Comparison of ENCODE assay signal across 26 cellular contexts in the genomic region with DNA sequence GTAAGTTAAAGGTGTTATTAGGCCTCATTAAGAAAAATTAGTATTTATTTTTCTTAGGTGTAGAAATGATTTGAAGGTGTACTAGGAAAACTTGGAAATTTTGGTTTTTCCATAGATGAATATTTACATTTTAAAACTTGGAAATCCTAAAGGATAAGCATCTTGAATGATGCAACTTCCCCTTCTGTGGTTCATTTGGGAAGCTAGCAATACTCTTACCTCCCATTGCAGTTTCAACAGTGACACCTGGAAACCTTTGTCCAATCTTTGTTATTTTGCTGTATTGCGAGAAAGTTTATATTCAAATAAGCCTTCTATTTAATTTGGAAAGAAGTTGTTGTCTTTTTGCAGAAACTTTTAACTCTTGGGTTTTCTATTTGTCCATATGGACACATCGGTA.
DNase-seq lines count a peak whose midpoint lies in the region; ATAC-seq and TF ChIP-seq lines count a peak whose summit lies in the region.
"Had no signal": no experiment of that assay in that cellular context is flagged by ENCODE, and none has a peak within 500 bp of the region (broad histone marks: within the 10 kb centered on the region; RNA-seq: fewer than 3 reads in every experiment).

No MANE protein-coding gene starts in this region.

- H3K27me3 Mint-ChIP-seq in natural killer cell (ENCODE audit: low read depth in 2 of 2): no peaks in the 10 kb centered on the region
- H3K27me3 Mint-ChIP-seq in activated CD8-positive, alpha-beta T cell treated with anti-CD3 and anti-CD28 coated beads for 36 hours: no peaks in the 10 kb centered on the region
- H3K27me3 Mint-ChIP-seq: activated CD8-positive, alpha-beta memory T cell treated with anti-CD3 and anti-CD28 coated beads, Interleukin-2, amount 10 ng/mL, durations not matched to agents 7 days and 5 days had no signal

- peaks cover 8% of the 10 kb centered on the region for H3K36me3 Mint-ChIP-seq in natural killer cell
- H3K36me3 Mint-ChIP-seq in activated CD8-positive, alpha-beta T cell treated with anti-CD3 and anti-CD28 coated beads for 36 hours (ENCODE audit: low read depth): no peaks in the 10 kb centered on the region
- H3K36me3 Mint-ChIP-seq: activated naive CD8-positive, alpha-beta T cell; CD4-positive, CD25-positive, alpha-beta regulatory T cell; naive thymus-derived CD8-positive, alpha-beta T cell had no signal

- peaks cover 41% of the 10 kb centered on the region for H3K4me1 ChIP-seq in testis
- H3K4me1 ChIP-seq: parathyroid adenoma had no signal

- peak overlapping the region in 1 of 2 donors; percentile 86 for H3K27ac Mint-ChIP-seq in natural killer cell
- no peak overlapping the region for H3K27ac Mint-ChIP-seq in activated CD8-positive, alpha-beta T cell treated with anti-CD3 and anti-CD28 coated beads for 36 hours
- H3K27ac Mint-ChIP-seq: activated CD4-positive, alpha-beta T cell treated with anti-CD3 and anti-CD28 coated beads, Interleukin-2, amount 10 ng/mL, durations not matched to agents 7 days and 5 days; activated naive CD8-positive, alpha-beta T cell had no signal

- H3K9me3 ChIP-seq in testis: no peaks in the 10 kb centered on the region
- H3K9me3 ChIP-seq: left ventricle myocardium inferior had no signal

- H3K9me3 Mint-ChIP-seq in natural killer cell: no peaks in the 10 kb centered on the region
- H3K9me3 Mint-ChIP-seq in activated CD8-positive, alpha-beta T cell treated with anti-CD3 and anti-CD28 coated beads for 36 hours: no peaks in the 10 kb centered on the region
- H3K9me3 Mint-ChIP-seq: activated T-helper 2 cell treated with anti-CD3 and anti-CD28 coated beads, Interferon-gamma antibody, Interleukin-2, Interleukin-4, amounts not matched to agents 10 μg/mL and 5 μg/mL and 100 μg/mL, durations not matched to agents 14 hours and 24 hours and 36 hours; CD4-positive, CD25-positive, alpha-beta regulatory T cell; naive thymus-derived CD8-positive, alpha-beta T cell had no signal

- no peak for TF ChIP-seq POLR2A in testis (IDR thresholded peaks at IDR 0.05)

- intact Hi-C loops in natural killer cell (cut with micrococcal nuclease) (no loop called here), testis (cut with DNase I; ENCODE audit: low total_unique reads) (no loop called here)
- intact Hi-C loops in activated CD8-positive, alpha-beta T cell treated with anti-CD3 and anti-CD28 coated beads for 36 hours (cut with micrococcal nuclease): no loop called here

- POLR2A ChIA-PET in activated CD8-positive, alpha-beta T cell treated with anti-CD3 and anti-CD28 coated beads for 36 hours (lab: Charles Lee): interaction anchor here (0.5 kb wide), 1 partner anchor 77 kb away, joined by 4 read pairs; no protein-coding TSS in a partner anchor

- H3K4me3 ChIP-seq in testis: no peak overlapping the region
- H3K4me3 ChIP-seq: hepatocyte had no signal

- no peak for TF ChIP-seq CTCF in natural killer cell (IDR thresholded peaks at IDR 0.05)
- no peak for TF ChIP-seq CTCF in testis (IDR thresholded peaks at IDR 0.05)
- no peak for TF ChIP-seq CTCF in activated CD8-positive, alpha-beta T cell treated with anti-CD3 and anti-CD28 coated beads for 36 hours (IDR thresholded peaks at IDR 0.05)

- H3K36me3 ChIP-seq in testis (ENCODE audit: low read depth, missing control alignments): no peaks in the 10 kb centered on the region
- H3K36me3 ChIP-seq: left ventricle myocardium inferior had no signal

- ATAC-seq in natural killer cell (no peak), HG03045 (IDR thresholded peaks at IDR 0.05; ENCODE audit: unreplicated experiment) (no peak)
- no peak for ATAC-seq in activated CD8-positive, alpha-beta T cell treated with anti-CD3 and anti-CD28 coated beads for 36 hours
- ATAC-seq: activated CD8-positive, alpha-beta memory T cell treated with anti-CD3 and anti-CD28 coated beads, Interleukin-2, amount 10 ng/mL, durations not matched to agents 7 days and 5 days; naive thymus-derived CD8-positive, alpha-beta T cell; sciatic nerve had no signal

- no peaks in the 10 kb centered on the region for H3K27me3 ChIP-seq in testis

- H3K4me1 Mint-ChIP-seq in natural killer cell: peaks cover 90 to 92% of the 10 kb centered on the region in 2 donors
- peaks cover 55% of the 10 kb centered on the region for H3K4me1 Mint-ChIP-seq in activated CD8-positive, alpha-beta T cell treated with anti-CD3 and anti-CD28 coated beads for 36 hours (ENCODE audit: low read depth)

- 92% methylated on average over 2 of the region's 2 CpGs for WGBS in testis, 2 donors

- H3K27ac ChIP-seq in caudate nucleus (ENCODE audit: low read depth, low read length) (peak overlapping the region; percentile 54), testis (peak overlapping the region; percentile 40 to 81)
- H3K27ac ChIP-seq: hepatocyte, parathyroid adenoma had no signal

- DNase-seq in OCI-M1 (lab: John Stamatoyannopoulos, UW) (peak; percentile 40), caudate nucleus (lab: John Stamatoyannopoulos, UW) (no peak), natural killer cell (no peak), testis (no peak)
- DNase-seq in stimulated activated CD4-positive, alpha-beta T cell treated with anti-CD3 and anti-CD28 coated beads, Interleukin-2, amount 100 ng/mL, for 24 hours: no peak
- DNase-seq in activated CD8-positive, alpha-beta T cell treated with anti-CD3 and anti-CD28 coated beads for 36 hours: no peak
- DNase-seq: activated CD4-positive, alpha-beta T cell treated with anti-CD3 and anti-CD28 coated beads, Interleukin-2, amount 10 ng/mL, durations not matched to agents 7 days and 5 days; activated CD8-positive, alpha-beta memory T cell treated with anti-CD3 and anti-CD28 coated beads, Interleukin-2, amount 10 ng/mL, durations not matched to agents 7 days and 5 days; CD4-positive, CD25-positive, alpha-beta regulatory T cell; effector CD8-positive, alpha-beta T cell; EL; foreskin melanocyte; H9; left ventricle myocardium inferior; naive thymus-derived CD8-positive, alpha-beta T cell; NCI-H1105; NCI-H2029 treated with DMSO at 0.1 percent for 48 hours; NCI-H226; NCI-H774; stimulated activated CD4-positive, alpha-beta T cell treated with anti-CD3 and anti-CD28 coated beads, Interleukin-15, amount 100 ng/mL, for 24 hours had no signal

- H3K4me3 Mint-ChIP-seq in natural killer cell: peak overlapping the region; percentile 79
- no peak overlapping the region for H3K4me3 Mint-ChIP-seq in activated CD8-positive, alpha-beta T cell treated with anti-CD3 and anti-CD28 coated beads for 36 hours
- H3K4me3 Mint-ChIP-seq: activated CD4-positive, alpha-beta T cell treated with anti-CD3 and anti-CD28 coated beads, Interleukin-2, amount 10 ng/mL, durations not matched to agents 7 days and 5 days had no signal

- CTCF ChIA-PET in activated CD8-positive, alpha-beta T cell treated with anti-CD3 and anti-CD28 coated beads for 36 hours (lab: Charles Lee): interaction anchor here (1.0 to 1.5 kb wide), 2 partner anchors 13 to 41 kb away, joined by 3 to 4 read pairs; no protein-coding TSS in a partner anchor
